In the genomic region with DNA sequence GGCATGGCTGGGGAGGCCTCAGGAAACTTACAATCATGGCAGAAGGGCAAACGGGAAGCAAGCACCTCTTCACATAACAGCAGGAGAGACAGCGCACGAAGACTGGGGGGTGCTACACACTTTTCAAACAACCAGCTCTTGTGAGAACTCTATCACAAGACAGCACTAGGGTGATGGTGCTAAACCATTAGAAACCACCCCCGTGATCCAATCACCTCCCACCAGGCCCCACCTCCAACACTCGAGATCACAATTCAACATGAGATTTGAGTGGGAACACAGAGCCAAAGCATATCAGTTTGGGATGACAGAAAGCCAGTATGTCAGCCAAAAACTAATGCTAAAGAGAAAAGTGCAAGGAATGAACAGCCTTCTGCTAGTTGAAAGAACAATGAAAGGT, we compare ENCODE assay signal across 3 cellular contexts.
"Had no signal": no experiment of that assay in that cellular context is flagged by ENCODE, and none has a peak within 500 bp of the region (broad histone marks: within the 10 kb centered on the region; RNA-seq: fewer than 3 reads in every experiment).

No MANE protein-coding gene starts in this region.

- DNase-seq: GDM1, GF-D8 had no signal

- ATAC-seq: GM12878 had no signal

- H3K4me3 ChIP-seq: GM12878 had no signal
